ENCODE assay signal across 9 cellular contexts in genomic region chr18:57781128-57781463, GRCh38. TPM values are rescaled to one million over a fixed set of nuclear protein-coding genes. Genes with fewer than 3 reads are reported as not detected.
DNase-seq lines count a peak whose midpoint lies in the region; ATAC-seq, FAIRE-seq and TF ChIP-seq lines count a peak whose summit lies in the region.
"Had no signal": no experiment of that assay in that cellular context is flagged by ENCODE, and none has a peak within 500 bp of the region (broad histone marks: within the 10 kb centered on the region; RNA-seq: fewer than 3 reads in every experiment).

No MANE protein-coding gene starts in this region.

- H3K27ac ChIP-seq in RWPE2 (ENCODE audit: poor library complexity, severe bottlenecking) (peak overlapping the region; percentile 81), kidney (ENCODE audit: low read depth in 2 of 2, low read length in 2 of 2) (peak overlapping the region; percentile 43 to 76), smooth muscle cell (ENCODE audit: low read depth) (peak overlapping the region; percentile 83), tibial nerve (peak overlapping the region in 2 of 4 donors; percentile 49 to 56)

- TF ChIP-seq EP300 in tibial nerve (IDR thresholded peaks at IDR 0.05): no peak

- H3F3A ChIP-seq in smooth muscle cell (ENCODE audit: low read depth): peaks cover 4% of the 10 kb centered on the region

- H3K36me3 ChIP-seq in RWPE2 (ENCODE audit: low read depth) (no peaks in the 10 kb centered on the region), kidney (ENCODE audit: control insufficient read depth in 1 of 2, insufficient read depth in 2 of 2, low read length in 2 of 2) (no peaks in the 10 kb centered on the region), smooth muscle cell (ENCODE audit: low read depth) (no peaks in the 10 kb centered on the region), tibial nerve (peaks cover 0 to 18% (median 0%) of the 10 kb centered on the region in 3 donors)

- WGBS in smooth muscle cell (ENCODE audit: low lambda C conversion rate): 49% methylated on average over 2 of the region's 2 CpGs
- WGBS in tibial nerve, 2 donors: 39 to 56% methylated on average over 2 of the region's 2 CpGs

- no peak for TF ChIP-seq CTCF in RWPE2 (IDR thresholded peaks at IDR 0.05; ENCODE audit: poor library complexity, severe bottlenecking)
- no peak for TF ChIP-seq CTCF in kidney (IDR thresholded peaks at IDR 0.05; ENCODE audit: borderline replicate concordance, extremely low read depth, insufficient read depth)
- TF ChIP-seq CTCF in smooth muscle cell (IDR thresholded peaks at IDR 0.05; ENCODE audit: borderline replicate concordance, insufficient read depth, poor library complexity, severe bottlenecking): no peak
- TF ChIP-seq CTCF in tibial nerve (IDR thresholded peaks at IDR 0.05): peak in 1 of 5 experiments; percentile 11

- DNase-seq in RWPE2 (ENCODE audit: low spot score) (no peak), kidney (no peak), smooth muscle cell (lab: John Stamatoyannopoulos, UW; ENCODE audit: unreplicated experiment) (no peak), tibial nerve (ENCODE audit: low spot score in 2 of 2) (no peak)
- DNase-seq in stimulated activated CD4-positive, alpha-beta T cell treated with anti-CD3 and anti-CD28 coated beads, Interleukin-4, amount 100 ng/mL, for 24 hours: no peak
- no peak for DNase-seq in stimulated activated CD4-positive, alpha-beta T cell treated with anti-CD3 and anti-CD28 coated beads, Interleukin-1b, Interleukin-23, amount 100 ng/mL, for 48 hours
- DNase-seq: NCI-H526 had no signal

- peak overlapping the region; percentile 59 for H3K4me2 ChIP-seq in smooth muscle cell

- H3K9ac ChIP-seq in kidney (ENCODE audit: low read length in 2 of 2) (no peak overlapping the region), smooth muscle cell (ENCODE audit: low read depth) (no peak overlapping the region)

- no peak overlapping the region for H3K4me3 ChIP-seq in RWPE2 (ENCODE audit: severe bottlenecking)
- no peak overlapping the region for H3K4me3 ChIP-seq in kidney (ENCODE audit: low read length in 2 of 2)
- no peak overlapping the region for H3K4me3 ChIP-seq in smooth muscle cell
- no peak overlapping the region for H3K4me3 ChIP-seq in tibial nerve

- intact Hi-C loops in kidney (cut with DNase I): no loop called here

- no peak for FAIRE-seq in kidney (lab: Jason Lieb, UNC)

- TF ChIP-seq POLR2A in tibial nerve (IDR thresholded peaks at IDR 0.05): no peak

- ATAC-seq in GM21381 (IDR thresholded peaks at IDR 0.05; ENCODE audit: unreplicated experiment) (peak; percentile 12), RWPE2 (ENCODE audit: low read depth) (no peak), HG03520 (IDR thresholded peaks at IDR 0.05; ENCODE audit: unreplicated experiment) (no peak)

- no peaks in the 10 kb centered on the region for H3K9me3 ChIP-seq in RWPE2 (ENCODE audit: severe bottlenecking)
- H3K9me3 ChIP-seq in kidney (ENCODE audit: control insufficient read depth in 1 of 2, low read length in 2 of 2): no peaks in the 10 kb centered on the region
- H3K9me3 ChIP-seq in smooth muscle cell (replicated peaks; ENCODE audit: low read depth): no peaks in the 10 kb centered on the region
- no peaks in the 10 kb centered on the region for H3K9me3 ChIP-seq in tibial nerve

- H2AFZ ChIP-seq in smooth muscle cell (ENCODE audit: low read depth): peak overlapping the region; percentile 17

- H3K27me3 ChIP-seq in RWPE2 (ENCODE audit: insufficient read depth, poor library complexity, severe bottlenecking) (no peaks in the 10 kb centered on the region), smooth muscle cell (ENCODE audit: low read depth) (no peaks in the 10 kb centered on the region), tibial nerve (no peaks in the 10 kb centered on the region)

- H3K4me1 ChIP-seq in RWPE2 (ENCODE audit: insufficient read depth, poor library complexity, severe bottlenecking): peaks cover 51% of the 10 kb centered on the region
- H3K4me1 ChIP-seq in kidney (ENCODE audit: control insufficient read depth in 1 of 2, insufficient read depth in 1 of 2, low read depth in 1 of 2, low read length in 2 of 2): peaks cover 9 to 12% of the 10 kb centered on the region in 2 donors
- H3K4me1 ChIP-seq in smooth muscle cell (ENCODE audit: low read depth): peaks cover 13% of the 10 kb centered on the region
- peaks cover 0 to 33% (median 3%) of the 10 kb centered on the region in 4 donors for H3K4me1 ChIP-seq in tibial nerve

- H4K20me1 ChIP-seq in smooth muscle cell (ENCODE audit: low read depth): no peaks in the 10 kb centered on the region

- no peaks in the 10 kb centered on the region for H3K79me2 ChIP-seq in smooth muscle cell (ENCODE audit: low read depth)

RNA-seq across cellular contexts. Expression of gene ATP8B1, which starts 22.0 kb away (rescaled TPM):
- total RNA-seq in kidney (40.8 TPM), smooth muscle cell (1.9 and 6.1 TPM in 2 replicates), tibial nerve (10 to 100 TPM in 3 of 4 donors, 1 to 10 TPM in 1; 8.0 to 25.8 (median 12.4) TPM)
- polyA plus RNA-seq in kidney (ENCODE audit: insufficient read depth, low read depth, low replicate concordance) (5.2 TPM), smooth muscle cell (1.0 and 1.1 TPM in 2 replicates)
